Comparison of ENCODE assay signal across 8 cellular contexts in genomic region chr19:45059258-45059965, GRCh38.
DNase-seq lines count a peak whose midpoint lies in the region; ATAC-seq and TF ChIP-seq lines count a peak whose summit lies in the region.

No MANE protein-coding gene starts in this region.

- peak; percentile 82 for TF ChIP-seq CTCF in AG09319 (IDR thresholded peaks at IDR 0.05; ENCODE audit: low read depth, low read length)

- ATAC-seq in GM19324 (IDR thresholded peaks at IDR 0.05; ENCODE audit: low FRiP score, unreplicated experiment) (peak; percentile 59), GM21390 (IDR thresholded peaks at IDR 0.05; ENCODE audit: unreplicated experiment) (no peak)

- in situ Hi-C loops in T47D (cut with HindIII; ENCODE audit: low pct_unique_long_range_greater_than_20kb, low sequenced_read_pairs), result no loop called here

- DNase-seq in AG09319 (ENCODE audit: extremely low read depth, low read depth) (peak; percentile 24), NCI-H2171 treated with DMSO at 0.1 percent for 48 hours (lab: John Stamatoyannopoulos, UW) (peak; percentile 58), T47D (ENCODE audit: low read depth in 1 of 2, low spot score in 1 of 2) (peak; percentile 64 to 83), islet precursor cell (peak; percentile 92)
- DNase-seq in activated CD4-positive, CD25-positive, alpha-beta regulatory T cell (lab: John Stamatoyannopoulos, UW), result peak; percentile 64 to 76 (median 70)
- DNase-seq in stimulated activated CD4-positive, alpha-beta T cell treated with anti-CD3 and anti-CD28 coated beads, Interleukin-1b, Interleukin-23, amount 100 ng/mL, for 4 hours (ENCODE audit: low read depth in 2 of 2), result peak; percentile 71 to 86

Comparison
In these comparisons a context has a peak if more than half of its experiments do, and no peak if none do; other contexts are left out.
1. DNase-seq: peak in every context shown above with its lines; median percentile 92 in islet precursor cell; 78 in stimulated activated CD4-positive, alpha-beta T cell treated with anti-CD3 and anti-CD28 coated beads, Interleukin-1b, Interleukin-23, amount 100 ng/mL, for 4 hours; 74 in T47D; 70 in activated CD4-positive, CD25-positive, alpha-beta regulatory T cell; 58 in NCI-H2171 treated with DMSO at 0.1 percent for 48 hours; 24 in AG09319.